Comparison of ENCODE assay signal across 17 cellular contexts in genomic region chr18:67519582-67519981, GRCh38. TPM values are rescaled to one million over a fixed set of nuclear protein-coding genes. Genes with fewer than 3 reads are reported as not detected.
DNase-seq lines count a peak whose midpoint lies in the region; ATAC-seq, FAIRE-seq and TF ChIP-seq lines count a peak whose summit lies in the region.
"Had no signal": no experiment of that assay in that cellular context is flagged by ENCODE, and none has a peak within 500 bp of the region (broad histone marks: within the 10 kb centered on the region; RNA-seq: fewer than 3 reads in every experiment).

No MANE protein-coding gene starts in this region.

- H3K27ac Mint-ChIP-seq in natural killer cell = no peak overlapping the region
- no peak overlapping the region for H3K27ac Mint-ChIP-seq in natural killer cell treated with Interleukin-12 subunit alpha and Interleukin-12 subunit beta and Interleukin-15 and Interleukin-18, amount 100 ng/mL, for 72 hours
- H3K27ac Mint-ChIP-seq: activated naive CD8-positive, alpha-beta T cell; dendritic cell treated with granulocyte-macrophage colony-stimulating factor and Interleukin-4, amounts not matched to agents 40 ng/mL and 50 ng/mL, for 4 days had no signal

- no peak for FAIRE-seq in GM12891 (lab: Jason Lieb, UNC)
- FAIRE-seq: pancreas had no signal

- no peak for TF ChIP-seq CTCF in natural killer cell (IDR thresholded peaks at IDR 0.05)
- no peak for TF ChIP-seq CTCF in astrocyte of the cerebellum (IDR thresholded peaks at IDR 0.05; ENCODE audit: low read depth, low read length, missing control alignments)
- no peak for TF ChIP-seq CTCF in fibroblast of villous mesenchyme (IDR thresholded peaks at IDR 0.05; ENCODE audit: insufficient read depth, low read depth, low read length)

- no peaks in the 10 kb centered on the region for H3K9me3 Mint-ChIP-seq in natural killer cell
- H3K9me3 Mint-ChIP-seq in natural killer cell treated with Interleukin-12 subunit alpha and Interleukin-12 subunit beta and Interleukin-15 and Interleukin-18, amount 100 ng/mL, for 72 hours = no peaks in the 10 kb centered on the region
- H3K9me3 Mint-ChIP-seq: dendritic cell treated with granulocyte-macrophage colony-stimulating factor and Interleukin-4, amounts not matched to agents 40 ng/mL and 50 ng/mL, for 4 days had no signal

- H3K4me3 Mint-ChIP-seq in natural killer cell = peak overlapping the region; percentile 49
- H3K4me3 Mint-ChIP-seq in natural killer cell treated with Interleukin-12 subunit alpha and Interleukin-12 subunit beta and Interleukin-15 and Interleukin-18, amount 100 ng/mL, for 72 hours = no peak overlapping the region
- H3K4me3 Mint-ChIP-seq: activated naive CD8-positive, alpha-beta T cell; dendritic cell treated with granulocyte-macrophage colony-stimulating factor and Interleukin-4, amounts not matched to agents 40 ng/mL and 50 ng/mL, for 4 days had no signal

- no peak for TF ChIP-seq POLR2A in GM12891 (IDR thresholded peaks at IDR 0.05; ENCODE audit: low read depth, low read length)

- H3K4me1 Mint-ChIP-seq in natural killer cell = peaks cover 20 to 31% of the 10 kb centered on the region in 2 donors
- H3K4me1 Mint-ChIP-seq in natural killer cell treated with Interleukin-12 subunit alpha and Interleukin-12 subunit beta and Interleukin-15 and Interleukin-18, amount 100 ng/mL, for 72 hours (ENCODE audit: low read depth in 2 of 2) = peaks cover 13 to 19% of the 10 kb centered on the region in 2 donors

- in situ Hi-C loops in astrocyte of the cerebellum (cut with HindIII; ENCODE audit: low sequenced_read_pairs) = no loop called here

- peaks cover 0 to 11% of the 10 kb centered on the region in 2 donors for H3K27me3 Mint-ChIP-seq in natural killer cell (ENCODE audit: low read depth in 2 of 2)
- H3K27me3 Mint-ChIP-seq in natural killer cell treated with Interleukin-12 subunit alpha and Interleukin-12 subunit beta and Interleukin-15 and Interleukin-18, amount 100 ng/mL, for 72 hours = peaks cover 24 to 36% of the 10 kb centered on the region in 2 donors

- intact Hi-C loops in natural killer cell (cut with micrococcal nuclease) = no loop called here

- ATAC-seq in natural killer cell (no peak), HG03097 (IDR thresholded peaks at IDR 0.05; ENCODE audit: low FRiP score, unreplicated experiment) (no peak)
- ATAC-seq in natural killer cell treated with Interleukin-12 subunit alpha and Interleukin-12 subunit beta and Interleukin-15 and Interleukin-18, amount 100 ng/mL, for 72 hours = no peak
- ATAC-seq: pancreas had no signal

- no peak overlapping the region for H3K4me3 ChIP-seq in astrocyte of the cerebellum (ENCODE audit: low read depth, low read length)
- H3K4me3 ChIP-seq in fibroblast of villous mesenchyme (ENCODE audit: low read depth, low read length) = no peak overlapping the region
- H3K4me3 ChIP-seq: pancreas, thoracic aorta had no signal

- H3K36me3 Mint-ChIP-seq in natural killer cell = no peaks in the 10 kb centered on the region
- no peaks in the 10 kb centered on the region for H3K36me3 Mint-ChIP-seq in natural killer cell treated with Interleukin-12 subunit alpha and Interleukin-12 subunit beta and Interleukin-15 and Interleukin-18, amount 100 ng/mL, for 72 hours
- H3K36me3 Mint-ChIP-seq: activated naive CD8-positive, alpha-beta T cell had no signal

- DNase-seq in natural killer cell = no peak
- no peak for DNase-seq in natural killer cell treated with Interleukin-12 subunit alpha and Interleukin-12 subunit beta and Interleukin-15 and Interleukin-18, amount 100 ng/mL, for 72 hours (ENCODE audit: low spot score)
- DNase-seq in astrocyte of the cerebellum (ENCODE audit: low read depth) = peak; percentile 69
- DNase-seq in fibroblast of villous mesenchyme (ENCODE audit: low read depth) = peak; percentile 86
- no peak for DNase-seq in GM12891 (ENCODE audit: insufficient read length, low spot score)
- no peak for DNase-seq in stimulated activated CD8-positive, alpha-beta memory T cell treated with anti-CD3 and anti-CD28 coated beads, Interleukin-4, amount 100 ng/mL, for 48 hours
- no peak for DNase-seq in epidermal melanocyte (ENCODE audit: insufficient read length, low spot score)
- DNase-seq: activated CD4-positive, CD25-positive, alpha-beta regulatory T cell; islet precursor cell; midbrain; NCI-H1048; OCI-M1; pancreas had no signal

TF ChIP-seq in GM12891, 5 proteins besides CTCF, POLR2A, EP300 and RAD21:
- TF ChIP-seq POU2F2 (IDR thresholded peaks at IDR 0.05; ENCODE audit: low read depth, low read length) (no peak), TAF1 (IDR thresholded peaks at IDR 0.05; ENCODE audit: low read depth, low read length) (no peak), PAX5 (IDR thresholded peaks at IDR 0.05; ENCODE audit: insufficient read depth, low read length, severe bottlenecking) (no peak), SPI1 (IDR thresholded peaks at IDR 0.05; ENCODE audit: low read depth, low read length) (no peak), POLR2AphosphoS5 (IDR thresholded peaks at IDR 0.05; ENCODE audit: low read depth, low read length) (no peak)

RNA-seq across cellular contexts. Expression of gene DSEL, which starts 3.1 kb away (rescaled TPM):
- total RNA-seq in natural killer cell (under 1 TPM; 0.11 to 0.38 (median 0.12) TPM), fibroblast of villous mesenchyme (101 and 218 TPM in 2 replicates)
- total RNA-seq in natural killer cell treated with Interleukin-12 subunit alpha and Interleukin-12 subunit beta and Interleukin-15 and Interleukin-18, amount 100 ng/mL, for 72 hours = under 1 TPM in 1 of 2 donors, not detected in 1; 0.06 TPM
- not detected for polyA plus RNA-seq in GM12891 (2012; ENCODE audit: low read depth, missing spikeins)

Comparison
In these comparisons a context has a peak if more than half of its experiments do, and no peak if none do; other contexts are left out.
1. DNase-seq: peak in astrocyte of the cerebellum (single experiment) and fibroblast of villous mesenchyme (single experiment); none in natural killer cell (single experiment), natural killer cell treated with Interleukin-12 subunit alpha and Interleukin-12 subunit beta and Interleukin-15 and Interleukin-18, amount 100 ng/mL, for 72 hours (single experiment), GM12891 (single experiment), stimulated activated CD8-positive, alpha-beta memory T cell treated with anti-CD3 and anti-CD28 coated beads, Interleukin-4, amount 100 ng/mL, for 48 hours (single experiment) and epidermal melanocyte (single experiment).
2. RNA of gene DSEL, which starts 3.1 kb away (total RNA-seq): 101 to 218 TPM in fibroblast of villous mesenchyme; 0.11 to 0.38 TPM in natural killer cell and 0.06 TPM in natural killer cell treated with Interleukin-12 subunit alpha and Interleukin-12 subunit beta and Interleukin-15 and Interleukin-18, amount 100 ng/mL, for 72 hours; every median in the first group is over 10 times any median in the second.